In the genomic region with DNA sequence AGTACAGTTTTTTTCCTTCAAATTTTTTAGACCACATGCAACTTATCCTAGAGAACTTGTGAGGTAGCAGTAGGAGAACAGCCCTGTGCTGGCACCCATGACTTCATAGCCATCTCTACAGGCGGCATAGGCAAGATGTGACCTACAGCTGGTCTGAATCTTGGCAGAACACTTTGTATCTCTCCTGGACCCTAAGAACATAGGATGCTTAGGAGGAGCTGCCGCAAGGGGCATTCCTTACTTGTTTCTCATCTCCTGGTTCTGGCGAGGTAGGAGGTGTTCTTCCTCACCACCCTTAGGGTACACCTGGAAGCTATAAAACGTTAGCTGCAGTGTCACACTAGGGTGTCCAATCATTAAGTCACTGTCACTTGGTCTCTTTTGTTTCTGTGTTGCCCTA, we compare ENCODE assay signal across 2 cellular contexts.
TF ChIP-seq lines count a peak whose summit lies in the region.

No MANE protein-coding gene starts in this region.

TF ChIP-seq in K562, 482 proteins besides CTCF, POLR2A, EP300 and RAD21:
- no peak for TF ChIP-seq ARID3A (IDR thresholded peaks at IDR 0.05; ENCODE audit: borderline replicate concordance, low read depth, low read length)
- no peak for TF ChIP-seq ELF2 (CRISPR knock-in tag; IDR thresholded peaks at IDR 0.05)
- TF ChIP-seq DEAF1 (CRISPR knock-in tag; IDR thresholded peaks at IDR 0.05) = no peak
- TF ChIP-seq RCOR1 (IDR thresholded peaks at IDR 0.05; ENCODE audit: borderline replicate concordance in 1 of 2, low read depth in 2 of 2, low read length in 2 of 2) = no peak
- TF ChIP-seq ZNF121 (CRISPR knock-in tag; conservative IDR thresholded peaks at IDR 0.05) = no peak
- TF ChIP-seq TCF7L2 (IDR thresholded peaks at IDR 0.05; ENCODE audit: low read depth, low read length) = no peak
- TF ChIP-seq NELFE (IDR thresholded peaks at IDR 0.05; ENCODE audit: insufficient read depth, insufficient read length) = no peak
- no peak for TF ChIP-seq FOXJ2 (tag; IDR thresholded peaks at IDR 0.05)
- TF ChIP-seq, protein P1, sequence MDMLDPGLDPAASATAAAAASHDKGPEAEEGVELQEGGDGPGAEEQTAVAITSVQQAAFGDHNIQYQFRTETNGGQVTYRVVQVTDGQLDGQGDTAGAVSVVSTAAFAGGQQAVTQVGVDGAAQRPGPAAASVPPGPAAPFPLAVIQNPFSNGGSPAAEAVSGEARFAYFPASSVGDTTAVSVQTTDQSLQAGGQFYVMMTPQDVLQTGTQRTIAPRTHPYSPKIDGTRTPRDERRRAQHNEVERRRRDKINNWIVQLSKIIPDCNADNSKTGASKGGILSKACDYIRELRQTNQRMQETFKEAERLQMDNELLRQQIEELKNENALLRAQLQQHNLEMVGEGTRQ (CRISPR knock-in tag; IDR thresholded peaks at IDR 0.05) = no peak
- TF ChIP-seq GABPB1 (CRISPR knock-in tag; IDR thresholded peaks at IDR 0.05) = no peak
- TF ChIP-seq GMEB1 (CRISPR knock-in tag; IDR thresholded peaks at IDR 0.05) = no peak
- TF ChIP-seq C11orf30 (IDR thresholded peaks at IDR 0.05; ENCODE audit: low read depth) = no peak
- no peak for TF ChIP-seq NR4A1 (CRISPR knock-in tag; IDR thresholded peaks at IDR 0.05)
- no peak for TF ChIP-seq NR4A1 (tag; IDR thresholded peaks at IDR 0.05)
- TF ChIP-seq IRF9 (tag; IDR thresholded peaks at IDR 0.05) = no peak
- no peak for TF ChIP-seq NR3C1 (CRISPR knock-in tag; IDR thresholded peaks at IDR 0.05)
- no peak for TF ChIP-seq SIX5 (IDR thresholded peaks at IDR 0.05; ENCODE audit: borderline replicate concordance in 1 of 2, insufficient read depth in 1 of 2, low read depth in 1 of 2, low read length in 2 of 2)
- TF ChIP-seq POLR2AphosphoS2 (IDR thresholded peaks at IDR 0.05; ENCODE audit: low read length) = no peak
- no peak for TF ChIP-seq PRMT5 (CRISPR knock-in tag; IDR thresholded peaks at IDR 0.05)
- no peak for TF ChIP-seq RFX1 (IDR thresholded peaks at IDR 0.05)
- no peak for TF ChIP-seq NCOA4 (IDR thresholded peaks at IDR 0.05; ENCODE audit: partially characterized antibody)

TF ChIP-seq in SK-N-SH treated with all-trans-retinoic acid at 6 μM for 48 hours, 23 proteins besides CTCF, POLR2A, EP300 and RAD21:
- no peak for TF ChIP-seq BACH2 (CRISPR knock-in tag; IDR thresholded peaks at IDR 0.05; ENCODE audit: borderline replicate concordance)
- TF ChIP-seq ZC3H10 (CRISPR knock-in tag; IDR thresholded peaks at IDR 0.05) = no peak
- no peak for TF ChIP-seq TCF4 (CRISPR knock-in tag; IDR thresholded peaks at IDR 0.05; ENCODE audit: borderline replicate concordance)
- TF ChIP-seq ZFP30 (CRISPR knock-in tag; IDR thresholded peaks at IDR 0.05) = no peak
- TF ChIP-seq, protein P2, sequence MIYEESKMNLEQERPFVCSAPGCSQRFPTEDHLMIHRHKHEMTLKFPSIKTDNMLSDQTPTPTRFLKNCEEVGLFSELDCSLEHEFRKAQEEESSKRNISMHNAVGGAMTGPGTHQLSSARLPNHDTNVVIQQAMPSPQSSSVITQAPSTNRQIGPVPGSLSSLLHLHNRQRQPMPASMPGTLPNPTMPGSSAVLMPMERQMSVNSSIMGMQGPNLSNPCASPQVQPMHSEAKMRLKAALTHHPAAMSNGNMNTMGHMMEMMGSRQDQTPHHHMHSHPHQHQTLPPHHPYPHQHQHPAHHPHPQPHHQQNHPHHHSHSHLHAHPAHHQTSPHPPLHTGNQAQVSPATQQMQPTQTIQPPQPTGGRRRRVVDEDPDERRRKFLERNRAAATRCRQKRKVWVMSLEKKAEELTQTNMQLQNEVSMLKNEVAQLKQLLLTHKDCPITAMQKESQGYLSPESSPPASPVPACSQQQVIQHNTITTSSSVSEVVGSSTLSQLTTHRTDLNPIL (CRISPR knock-in tag; IDR thresholded peaks at IDR 0.05; ENCODE audit: low read depth) = no peak
- no peak for TF ChIP-seq ZNF565 (CRISPR knock-in tag; conservative IDR thresholded peaks at IDR 0.05; ENCODE audit: low read depth)
- no peak for TF ChIP-seq RARB (CRISPR knock-in tag; IDR thresholded peaks at IDR 0.05)
- TF ChIP-seq, protein P3, sequence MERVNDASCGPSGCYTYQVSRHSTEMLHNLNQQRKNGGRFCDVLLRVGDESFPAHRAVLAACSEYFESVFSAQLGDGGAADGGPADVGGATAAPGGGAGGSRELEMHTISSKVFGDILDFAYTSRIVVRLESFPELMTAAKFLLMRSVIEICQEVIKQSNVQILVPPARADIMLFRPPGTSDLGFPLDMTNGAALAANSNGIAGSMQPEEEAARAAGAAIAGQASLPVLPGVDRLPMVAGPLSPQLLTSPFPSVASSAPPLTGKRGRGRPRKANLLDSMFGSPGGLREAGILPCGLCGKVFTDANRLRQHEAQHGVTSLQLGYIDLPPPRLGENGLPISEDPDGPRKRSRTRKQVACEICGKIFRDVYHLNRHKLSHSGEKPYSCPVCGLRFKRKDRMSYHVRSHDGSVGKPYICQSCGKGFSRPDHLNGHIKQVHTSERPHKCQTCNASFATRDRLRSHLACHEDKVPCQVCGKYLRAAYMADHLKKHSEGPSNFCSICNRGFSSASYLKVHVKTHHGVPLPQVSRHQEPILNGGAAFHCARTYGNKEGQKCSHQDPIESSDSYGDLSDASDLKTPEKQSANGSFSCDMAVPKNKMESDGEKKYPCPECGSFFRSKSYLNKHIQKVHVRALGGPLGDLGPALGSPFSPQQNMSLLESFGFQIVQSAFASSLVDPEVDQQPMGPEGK (CRISPR knock-in tag; IDR thresholded peaks at IDR 0.05; ENCODE audit: borderline replicate concordance) = no peak
- no peak for TF ChIP-seq TOX (CRISPR knock-in tag; IDR thresholded peaks at IDR 0.05; ENCODE audit: borderline replicate concordance)
- no peak for TF ChIP-seq OSR1 (CRISPR knock-in tag; IDR thresholded peaks at IDR 0.05)
- TF ChIP-seq ISL1 (CRISPR knock-in tag; IDR thresholded peaks at IDR 0.05) = no peak
- TF ChIP-seq ZNF70 (CRISPR knock-in tag; IDR thresholded peaks at IDR 0.05) = no peak
- TF ChIP-seq, protein P4, sequence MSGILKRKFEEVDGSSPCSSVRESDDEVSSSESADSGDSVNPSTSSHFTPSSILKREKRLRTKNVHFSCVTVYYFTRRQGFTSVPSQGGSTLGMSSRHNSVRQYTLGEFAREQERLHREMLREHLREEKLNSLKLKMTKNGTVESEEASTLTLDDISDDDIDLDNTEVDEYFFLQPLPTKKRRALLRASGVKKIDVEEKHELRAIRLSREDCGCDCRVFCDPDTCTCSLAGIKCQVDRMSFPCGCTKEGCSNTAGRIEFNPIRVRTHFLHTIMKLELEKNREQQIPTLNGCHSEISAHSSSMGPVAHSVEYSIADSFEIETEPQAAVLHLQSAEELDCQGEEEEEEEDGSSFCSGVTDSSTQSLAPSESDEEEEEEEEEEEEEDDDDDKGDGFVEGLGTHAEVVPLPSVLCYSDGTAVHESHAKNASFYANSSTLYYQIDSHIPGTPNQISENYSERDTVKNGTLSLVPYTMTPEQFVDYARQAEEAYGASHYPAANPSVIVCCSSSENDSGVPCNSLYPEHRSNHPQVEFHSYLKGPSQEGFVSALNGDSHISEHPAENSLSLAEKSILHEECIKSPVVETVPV (CRISPR knock-in tag; IDR thresholded peaks at IDR 0.05) = no peak
- TF ChIP-seq, protein P5, sequence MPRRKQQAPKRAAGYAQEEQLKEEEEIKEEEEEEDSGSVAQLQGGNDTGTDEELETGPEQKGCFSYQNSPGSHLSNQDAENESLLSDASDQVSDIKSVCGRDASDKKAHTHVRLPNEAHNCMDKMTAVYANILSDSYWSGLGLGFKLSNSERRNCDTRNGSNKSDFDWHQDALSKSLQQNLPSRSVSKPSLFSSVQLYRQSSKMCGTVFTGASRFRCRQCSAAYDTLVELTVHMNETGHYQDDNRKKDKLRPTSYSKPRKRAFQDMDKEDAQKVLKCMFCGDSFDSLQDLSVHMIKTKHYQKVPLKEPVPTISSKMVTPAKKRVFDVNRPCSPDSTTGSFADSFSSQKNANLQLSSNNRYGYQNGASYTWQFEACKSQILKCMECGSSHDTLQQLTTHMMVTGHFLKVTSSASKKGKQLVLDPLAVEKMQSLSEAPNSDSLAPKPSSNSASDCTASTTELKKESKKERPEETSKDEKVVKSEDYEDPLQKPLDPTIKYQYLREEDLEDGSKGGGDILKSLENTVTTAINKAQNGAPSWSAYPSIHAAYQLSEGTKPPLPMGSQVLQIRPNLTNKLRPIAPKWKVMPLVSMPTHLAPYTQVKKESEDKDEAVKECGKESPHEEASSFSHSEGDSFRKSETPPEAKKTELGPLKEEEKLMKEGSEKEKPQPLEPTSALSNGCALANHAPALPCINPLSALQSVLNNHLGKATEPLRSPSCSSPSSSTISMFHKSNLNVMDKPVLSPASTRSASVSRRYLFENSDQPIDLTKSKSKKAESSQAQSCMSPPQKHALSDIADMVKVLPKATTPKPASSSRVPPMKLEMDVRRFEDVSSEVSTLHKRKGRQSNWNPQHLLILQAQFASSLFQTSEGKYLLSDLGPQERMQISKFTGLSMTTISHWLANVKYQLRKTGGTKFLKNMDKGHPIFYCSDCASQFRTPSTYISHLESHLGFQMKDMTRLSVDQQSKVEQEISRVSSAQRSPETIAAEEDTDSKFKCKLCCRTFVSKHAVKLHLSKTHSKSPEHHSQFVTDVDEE (CRISPR knock-in tag; IDR thresholded peaks at IDR 0.05) = no peak
- TF ChIP-seq ARNTL (CRISPR knock-in tag; IDR thresholded peaks at IDR 0.05; ENCODE audit: borderline replicate concordance, low read depth) = no peak
- TF ChIP-seq CSDC2 (CRISPR knock-in tag; IDR thresholded peaks at IDR 0.05) = no peak
- no peak for TF ChIP-seq ZNF8 (CRISPR knock-in tag; IDR thresholded peaks at IDR 0.05)
- no peak for TF ChIP-seq ZFP3 (CRISPR knock-in tag; IDR thresholded peaks at IDR 0.05)
- no peak for TF ChIP-seq POU6F1 (CRISPR knock-in tag; IDR thresholded peaks at IDR 0.05; ENCODE audit: borderline replicate concordance, low read depth)
